ENCODE assay signal across 1 cellular context in the genomic region with DNA sequence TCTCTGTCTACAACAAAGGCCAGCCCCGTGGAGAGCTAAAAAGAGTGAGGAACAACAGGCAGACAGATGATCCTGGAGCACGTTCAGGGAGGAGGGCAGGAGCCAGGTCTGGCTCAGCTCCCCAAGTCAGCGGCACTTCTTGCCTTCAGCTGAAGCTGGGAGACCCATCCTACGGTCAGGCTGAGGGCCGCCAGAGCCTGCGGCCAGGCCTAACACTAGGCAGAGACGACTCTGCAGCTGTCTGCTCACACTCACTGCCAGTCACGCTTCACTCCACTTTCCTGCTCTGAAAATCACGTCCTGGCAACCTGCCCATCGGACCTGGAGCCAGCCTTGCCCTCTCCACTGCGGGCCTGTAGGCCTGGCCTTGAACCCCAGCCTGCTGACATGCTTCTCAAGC.
TF ChIP-seq lines count a peak whose summit lies in the region.

No MANE protein-coding gene starts in this region.

TF ChIP-seq in GM23338, 12 proteins besides CTCF, POLR2A, EP300 and RAD21 (continued from another document):
- TF ChIP-seq, protein P1, sequence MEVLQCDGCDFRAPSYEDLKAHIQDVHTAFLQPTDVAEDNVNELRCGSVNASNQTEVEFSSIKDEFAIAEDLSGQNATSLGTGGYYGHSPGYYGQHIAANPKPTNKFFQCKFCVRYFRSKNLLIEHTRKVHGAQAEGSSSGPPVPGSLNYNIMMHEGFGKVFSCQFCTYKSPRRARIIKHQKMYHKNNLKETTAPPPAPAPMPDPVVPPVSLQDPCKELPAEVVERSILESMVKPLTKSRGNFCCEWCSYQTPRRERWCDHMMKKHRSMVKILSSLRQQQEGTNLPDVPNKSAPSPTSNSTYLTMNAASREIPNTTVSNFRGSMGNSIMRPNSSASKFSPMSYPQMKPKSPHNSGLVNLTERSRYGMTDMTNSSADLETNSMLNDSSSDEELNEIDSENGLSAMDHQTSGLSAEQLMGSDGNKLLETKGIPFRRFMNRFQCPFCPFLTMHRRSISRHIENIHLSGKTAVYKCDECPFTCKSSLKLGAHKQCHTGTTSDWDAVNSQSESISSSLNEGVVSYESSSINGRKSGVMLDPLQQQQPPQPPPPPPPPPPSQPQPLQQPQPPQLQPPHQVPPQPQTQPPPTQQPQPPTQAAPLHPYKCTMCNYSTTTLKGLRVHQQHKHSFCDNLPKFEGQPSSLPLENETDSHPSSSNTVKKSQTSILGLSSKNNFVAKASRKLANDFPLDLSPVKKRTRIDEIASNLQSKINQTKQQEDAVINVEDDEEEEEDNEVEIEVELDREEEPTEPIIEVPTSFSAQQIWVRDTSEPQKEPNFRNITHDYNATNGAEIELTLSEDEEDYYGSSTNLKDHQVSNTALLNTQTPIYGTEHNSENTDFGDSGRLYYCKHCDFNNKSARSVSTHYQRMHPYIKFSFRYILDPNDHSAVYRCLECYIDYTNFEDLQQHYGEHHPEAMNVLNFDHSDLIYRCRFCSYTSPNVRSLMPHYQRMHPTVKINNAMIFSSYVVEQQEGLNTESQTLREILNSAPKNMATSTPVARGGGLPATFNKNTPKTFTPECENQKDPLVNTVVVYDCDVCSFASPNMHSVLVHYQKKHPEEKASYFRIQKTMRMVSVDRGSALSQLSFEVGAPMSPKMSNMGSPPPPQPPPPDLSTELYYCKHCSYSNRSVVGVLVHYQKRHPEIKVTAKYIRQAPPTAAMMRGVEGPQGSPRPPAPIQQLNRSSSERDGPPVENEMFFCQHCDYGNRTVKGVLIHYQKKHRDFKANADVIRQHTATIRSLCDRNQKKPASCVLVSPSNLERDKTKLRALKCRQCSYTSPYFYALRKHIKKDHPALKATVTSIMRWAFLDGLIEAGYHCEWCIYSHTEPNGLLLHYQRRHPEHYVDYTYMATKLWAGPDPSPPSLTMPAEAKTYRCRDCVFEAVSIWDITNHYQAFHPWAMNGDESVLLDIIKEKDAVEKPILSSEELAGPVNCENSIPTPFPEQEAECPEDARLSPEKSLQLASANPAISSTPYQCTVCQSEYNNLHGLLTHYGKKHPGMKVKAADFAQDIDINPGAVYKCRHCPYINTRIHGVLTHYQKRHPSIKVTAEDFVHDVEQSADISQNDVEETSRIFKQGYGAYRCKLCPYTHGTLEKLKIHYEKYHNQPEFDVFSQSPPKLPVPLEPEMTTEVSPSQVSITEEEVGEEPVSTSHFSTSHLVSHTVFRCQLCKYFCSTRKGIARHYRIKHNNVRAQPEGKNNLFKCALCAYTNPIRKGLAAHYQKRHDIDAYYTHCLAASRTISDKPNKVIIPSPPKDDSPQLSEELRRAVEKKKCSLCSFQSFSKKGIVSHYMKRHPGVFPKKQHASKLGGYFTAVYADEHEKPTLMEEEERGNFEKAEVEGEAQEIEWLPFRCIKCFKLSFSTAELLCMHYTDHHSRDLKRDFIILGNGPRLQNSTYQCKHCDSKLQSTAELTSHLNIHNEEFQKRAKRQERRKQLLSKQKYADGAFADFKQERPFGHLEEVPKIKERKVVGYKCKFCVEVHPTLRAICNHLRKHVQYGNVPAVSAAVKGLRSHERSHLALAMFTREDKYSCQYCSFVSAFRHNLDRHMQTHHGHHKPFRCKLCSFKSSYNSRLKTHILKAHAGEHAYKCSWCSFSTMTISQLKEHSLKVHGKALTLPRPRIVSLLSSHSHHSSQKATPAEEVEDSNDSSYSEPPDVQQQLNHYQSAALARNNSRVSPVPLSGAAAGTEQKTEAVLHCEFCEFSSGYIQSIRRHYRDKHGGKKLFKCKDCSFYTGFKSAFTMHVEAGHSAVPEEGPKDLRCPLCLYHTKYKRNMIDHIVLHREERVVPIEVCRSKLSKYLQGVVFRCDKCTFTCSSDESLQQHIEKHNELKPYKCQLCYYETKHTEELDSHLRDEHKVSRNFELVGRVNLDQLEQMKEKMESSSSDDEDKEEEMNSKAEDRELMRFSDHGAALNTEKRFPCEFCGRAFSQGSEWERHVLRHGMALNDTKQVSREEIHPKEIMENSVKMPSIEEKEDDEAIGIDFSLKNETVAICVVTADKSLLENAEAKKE (CRISPR knock-in tag; IDR thresholded peaks at IDR 0.05): no peak
- TF ChIP-seq ZNF331 (CRISPR knock-in tag; IDR thresholded peaks at IDR 0.05; ENCODE audit: low read depth) (no peak), ZNF114 (CRISPR knock-in tag; IDR thresholded peaks at IDR 0.05) (no peak), NANOG (IDR thresholded peaks at IDR 0.05; ENCODE audit: borderline replicate concordance) (no peak), CREB1 (CRISPR knock-in tag; IDR thresholded peaks at IDR 0.05; ENCODE audit: low read depth) (no peak), EZH2phosphoT487 (IDR thresholded peaks at IDR 0.05; ENCODE audit: unreplicated experiment) (no peak)
